In the genomic region with DNA sequence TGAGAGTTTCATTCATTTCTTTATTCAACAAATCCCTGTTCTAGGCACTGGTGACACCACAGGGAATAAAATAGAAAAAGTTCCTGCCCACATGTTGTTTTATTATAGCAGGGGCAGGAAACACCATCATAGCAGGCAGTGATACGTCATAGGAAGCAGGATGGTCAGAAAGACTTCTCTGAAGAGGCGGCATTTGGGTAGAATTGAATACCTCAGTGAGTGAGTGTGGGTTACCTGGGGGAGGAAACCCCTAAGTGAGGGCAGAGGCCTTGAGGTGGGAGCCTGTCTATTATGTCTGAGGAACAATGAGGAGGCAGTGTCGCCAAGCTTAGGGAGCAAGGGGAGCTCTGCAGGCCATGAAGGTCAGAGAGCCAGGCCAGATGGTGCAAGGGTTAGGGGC, we compare ENCODE assay signal across 1 cellular context.
TF ChIP-seq lines count a peak whose summit lies in the region.

No MANE protein-coding gene starts in this region.

TF ChIP-seq in GM23338, 12 proteins besides CTCF, POLR2A, EP300 and RAD21 (continued from another document):
- TF ChIP-seq STAT1 (IDR thresholded peaks at IDR 0.05; ENCODE audit: unreplicated experiment) (no peak), ZNF114 (CRISPR knock-in tag; IDR thresholded peaks at IDR 0.05) (no peak)
- TF ChIP-seq, protein P1, sequence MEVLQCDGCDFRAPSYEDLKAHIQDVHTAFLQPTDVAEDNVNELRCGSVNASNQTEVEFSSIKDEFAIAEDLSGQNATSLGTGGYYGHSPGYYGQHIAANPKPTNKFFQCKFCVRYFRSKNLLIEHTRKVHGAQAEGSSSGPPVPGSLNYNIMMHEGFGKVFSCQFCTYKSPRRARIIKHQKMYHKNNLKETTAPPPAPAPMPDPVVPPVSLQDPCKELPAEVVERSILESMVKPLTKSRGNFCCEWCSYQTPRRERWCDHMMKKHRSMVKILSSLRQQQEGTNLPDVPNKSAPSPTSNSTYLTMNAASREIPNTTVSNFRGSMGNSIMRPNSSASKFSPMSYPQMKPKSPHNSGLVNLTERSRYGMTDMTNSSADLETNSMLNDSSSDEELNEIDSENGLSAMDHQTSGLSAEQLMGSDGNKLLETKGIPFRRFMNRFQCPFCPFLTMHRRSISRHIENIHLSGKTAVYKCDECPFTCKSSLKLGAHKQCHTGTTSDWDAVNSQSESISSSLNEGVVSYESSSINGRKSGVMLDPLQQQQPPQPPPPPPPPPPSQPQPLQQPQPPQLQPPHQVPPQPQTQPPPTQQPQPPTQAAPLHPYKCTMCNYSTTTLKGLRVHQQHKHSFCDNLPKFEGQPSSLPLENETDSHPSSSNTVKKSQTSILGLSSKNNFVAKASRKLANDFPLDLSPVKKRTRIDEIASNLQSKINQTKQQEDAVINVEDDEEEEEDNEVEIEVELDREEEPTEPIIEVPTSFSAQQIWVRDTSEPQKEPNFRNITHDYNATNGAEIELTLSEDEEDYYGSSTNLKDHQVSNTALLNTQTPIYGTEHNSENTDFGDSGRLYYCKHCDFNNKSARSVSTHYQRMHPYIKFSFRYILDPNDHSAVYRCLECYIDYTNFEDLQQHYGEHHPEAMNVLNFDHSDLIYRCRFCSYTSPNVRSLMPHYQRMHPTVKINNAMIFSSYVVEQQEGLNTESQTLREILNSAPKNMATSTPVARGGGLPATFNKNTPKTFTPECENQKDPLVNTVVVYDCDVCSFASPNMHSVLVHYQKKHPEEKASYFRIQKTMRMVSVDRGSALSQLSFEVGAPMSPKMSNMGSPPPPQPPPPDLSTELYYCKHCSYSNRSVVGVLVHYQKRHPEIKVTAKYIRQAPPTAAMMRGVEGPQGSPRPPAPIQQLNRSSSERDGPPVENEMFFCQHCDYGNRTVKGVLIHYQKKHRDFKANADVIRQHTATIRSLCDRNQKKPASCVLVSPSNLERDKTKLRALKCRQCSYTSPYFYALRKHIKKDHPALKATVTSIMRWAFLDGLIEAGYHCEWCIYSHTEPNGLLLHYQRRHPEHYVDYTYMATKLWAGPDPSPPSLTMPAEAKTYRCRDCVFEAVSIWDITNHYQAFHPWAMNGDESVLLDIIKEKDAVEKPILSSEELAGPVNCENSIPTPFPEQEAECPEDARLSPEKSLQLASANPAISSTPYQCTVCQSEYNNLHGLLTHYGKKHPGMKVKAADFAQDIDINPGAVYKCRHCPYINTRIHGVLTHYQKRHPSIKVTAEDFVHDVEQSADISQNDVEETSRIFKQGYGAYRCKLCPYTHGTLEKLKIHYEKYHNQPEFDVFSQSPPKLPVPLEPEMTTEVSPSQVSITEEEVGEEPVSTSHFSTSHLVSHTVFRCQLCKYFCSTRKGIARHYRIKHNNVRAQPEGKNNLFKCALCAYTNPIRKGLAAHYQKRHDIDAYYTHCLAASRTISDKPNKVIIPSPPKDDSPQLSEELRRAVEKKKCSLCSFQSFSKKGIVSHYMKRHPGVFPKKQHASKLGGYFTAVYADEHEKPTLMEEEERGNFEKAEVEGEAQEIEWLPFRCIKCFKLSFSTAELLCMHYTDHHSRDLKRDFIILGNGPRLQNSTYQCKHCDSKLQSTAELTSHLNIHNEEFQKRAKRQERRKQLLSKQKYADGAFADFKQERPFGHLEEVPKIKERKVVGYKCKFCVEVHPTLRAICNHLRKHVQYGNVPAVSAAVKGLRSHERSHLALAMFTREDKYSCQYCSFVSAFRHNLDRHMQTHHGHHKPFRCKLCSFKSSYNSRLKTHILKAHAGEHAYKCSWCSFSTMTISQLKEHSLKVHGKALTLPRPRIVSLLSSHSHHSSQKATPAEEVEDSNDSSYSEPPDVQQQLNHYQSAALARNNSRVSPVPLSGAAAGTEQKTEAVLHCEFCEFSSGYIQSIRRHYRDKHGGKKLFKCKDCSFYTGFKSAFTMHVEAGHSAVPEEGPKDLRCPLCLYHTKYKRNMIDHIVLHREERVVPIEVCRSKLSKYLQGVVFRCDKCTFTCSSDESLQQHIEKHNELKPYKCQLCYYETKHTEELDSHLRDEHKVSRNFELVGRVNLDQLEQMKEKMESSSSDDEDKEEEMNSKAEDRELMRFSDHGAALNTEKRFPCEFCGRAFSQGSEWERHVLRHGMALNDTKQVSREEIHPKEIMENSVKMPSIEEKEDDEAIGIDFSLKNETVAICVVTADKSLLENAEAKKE (CRISPR knock-in tag; IDR thresholded peaks at IDR 0.05): no peak
